11 cellular contexts compared by ENCODE assay signal in genomic region chr2:71531522-71532047, GRCh38.
A peak's percentile ranks its signal among the peaks of the same experiment; 100 is the strongest.
DNase-seq lines count a peak whose midpoint lies in the region; ATAC-seq and TF ChIP-seq lines count a peak whose summit lies in the region.
"Had no signal": no experiment of that assay in that cellular context is flagged by ENCODE, and none has a peak within 500 bp of the region (broad histone marks: within the 10 kb centered on the region; RNA-seq: fewer than 3 reads in every experiment).

No MANE protein-coding gene starts in this region.

- H3K27me3 Mint-ChIP-seq in activated T-cell treated with anti-CD3 and anti-CD28 coated beads, Interleukin-2, amount 50 U/mL, for 72 hours (ENCODE audit: low read depth) = peaks cover 40% of the 10 kb centered on the region
- H3K27me3 Mint-ChIP-seq in activated T-cell treated with anti-CD3 and anti-CD28 coated beads, Interleukin-2, amount 50 U/mL, for 24 hours = peaks cover 39% of the 10 kb centered on the region
- H3K27me3 Mint-ChIP-seq in Caco-2 (ENCODE audit: insufficient read depth, unreplicated experiment) = peaks cover 12% of the 10 kb centered on the region

- H3K9me3 ChIP-seq in Panc1 (ENCODE audit: control insufficient read depth, insufficient read depth, low read depth, low read length) (peaks cover 3% of the 10 kb centered on the region; the same call in 1 of the 2 replicates), Caco-2 (no peaks in the 10 kb centered on the region)

- TF ChIP-seq CTCF in Panc1 (IDR thresholded peaks at IDR 0.05) = no peak
- TF ChIP-seq CTCF in Caco-2 (IDR thresholded peaks at IDR 0.05; ENCODE audit: insufficient read depth in 1 of 2, low read depth in 1 of 2, low read length in 1 of 2, severe bottlenecking in 1 of 2, unreplicated experiment in 1 of 2) = no peak

- H3K36me3 Mint-ChIP-seq in activated T-cell treated with anti-CD3 and anti-CD28 coated beads, Interleukin-2, amount 50 U/mL, for 72 hours (ENCODE audit: insufficient read depth in 2 of 2) = no peaks in the 10 kb centered on the region
- no peaks in the 10 kb centered on the region for H3K36me3 Mint-ChIP-seq in activated T-cell treated with anti-CD3 and anti-CD28 coated beads, Interleukin-2, amount 50 U/mL, for 24 hours (ENCODE audit: low read depth)
- no peaks in the 10 kb centered on the region for H3K36me3 Mint-ChIP-seq in Caco-2 (ENCODE audit: insufficient read depth, unreplicated experiment)

- H3K27me3 ChIP-seq in Panc1 (ENCODE audit: control insufficient read depth, insufficient read depth, low read length) (no peaks in the 10 kb centered on the region; the same call in 1 of the 2 replicates), Caco-2 (replicated peaks; ENCODE audit: control insufficient read depth, insufficient read depth, low read length) (no peaks in the 10 kb centered on the region; the same call in 1 of the 2 replicates)

- H3K27ac Mint-ChIP-seq in activated T-cell treated with anti-CD3 and anti-CD28 coated beads, Interleukin-2, amount 50 U/mL, for 72 hours = no peak overlapping the region
- H3K27ac Mint-ChIP-seq in activated T-cell treated with anti-CD3 and anti-CD28 coated beads, Interleukin-2, amount 50 U/mL, for 24 hours = no peak overlapping the region
- H3K27ac Mint-ChIP-seq in Caco-2 (ENCODE audit: unreplicated experiment) = no peak overlapping the region
- H3K27ac Mint-ChIP-seq: B cell; IgD-negative memory B cell; T-helper 2 cell treated with Interferon-gamma antibody and Interleukin-4, amounts not matched to agents 5 μg/mL and 100 μg/mL, for 36 hours had no signal

- no peak overlapping the region for H3K4me3 Mint-ChIP-seq in activated T-cell treated with anti-CD3 and anti-CD28 coated beads, Interleukin-2, amount 50 U/mL, for 72 hours
- no peak overlapping the region for H3K4me3 Mint-ChIP-seq in activated T-cell treated with anti-CD3 and anti-CD28 coated beads, Interleukin-2, amount 50 U/mL, for 24 hours
- H3K4me3 Mint-ChIP-seq in Caco-2 (ENCODE audit: unreplicated experiment) = no peak overlapping the region
- H3K4me3 Mint-ChIP-seq: B cell; IgD-negative memory B cell; T-helper 2 cell treated with Interferon-gamma antibody and Interleukin-4, amounts not matched to agents 5 μg/mL and 100 μg/mL, for 36 hours had no signal

- no peaks in the 10 kb centered on the region for H3K4me1 Mint-ChIP-seq in activated T-cell treated with anti-CD3 and anti-CD28 coated beads, Interleukin-2, amount 50 U/mL, for 72 hours (ENCODE audit: low read depth)
- H3K4me1 Mint-ChIP-seq in activated T-cell treated with anti-CD3 and anti-CD28 coated beads, Interleukin-2, amount 50 U/mL, for 24 hours (ENCODE audit: low read depth) = peaks cover 4% of the 10 kb centered on the region
- H3K4me1 Mint-ChIP-seq in Caco-2 (ENCODE audit: low read depth, unreplicated experiment) = no peaks in the 10 kb centered on the region
- H3K4me1 Mint-ChIP-seq: B cell, IgD-negative memory B cell had no signal

- peak; percentile 67 to 77 for ATAC-seq in activated T-cell treated with anti-CD3 and anti-CD28 coated beads, Interleukin-2, amount 50 U/mL, for 72 hours (replicated peaks in 1 of 2)
- ATAC-seq in Panc1 (peak; percentile 71; the same call in 1 of the 2 replicates), esophagus mucosa (peak; percentile 67), sciatic nerve (no peak), GM21447 (IDR thresholded peaks at IDR 0.05; ENCODE audit: unreplicated experiment) (no peak)

- in situ Hi-C loops in Panc1 (cut with HindIII; ENCODE audit: low pct_unique_long_range_greater_than_20kb, low sequenced_read_pairs) = no loop called here

- intact Hi-C loops in Panc1 (cut with micrococcal nuclease; ENCODE audit: unreplicated experiment) (no loop called here), sciatic nerve (cut with DNase I) (no loop called here), Caco-2 (cut with micrococcal nuclease; ENCODE audit: unreplicated experiment) (no loop called here)

- H3K4me1 ChIP-seq in Panc1 (ENCODE audit: control insufficient read depth, insufficient read depth, low read length) = no peaks in the 10 kb centered on the region; the same call in 1 of the 2 replicates
- H3K4me1 ChIP-seq in Caco-2 = no peaks in the 10 kb centered on the region

- DNase-seq in activated T-cell treated with anti-CD3 and anti-CD28 coated beads, Interleukin-2, amount 50 U/mL, for 72 hours = peak in 1 of 2 donors; percentile 11
- DNase-seq in activated T-cell treated with anti-CD3 and anti-CD28 coated beads, Interleukin-2, amount 50 U/mL, for 24 hours = no peak
- DNase-seq in Panc1 (ENCODE audit: low read depth, low spot score) (no peak), sciatic nerve (ENCODE audit: low spot score) (peak; percentile 10), NCI-H2081 (lab: John Stamatoyannopoulos, UW) (no peak), Caco-2 (no peak)

- BruUV-seq in Panc1 (replicated peaks; lab: Mats Ljungman, UMichigan) = no TSS peak
- BruUV-seq in Caco-2 (replicated peaks; lab: Mats Ljungman, UMichigan) = no TSS peak

- H3K36me3 ChIP-seq in Panc1 (ENCODE audit: control insufficient read depth, insufficient read depth, low read length) = no peaks in the 10 kb centered on the region
- H3K36me3 ChIP-seq in Caco-2 (ENCODE audit: control insufficient read depth, insufficient read depth, low read length) = no peaks in the 10 kb centered on the region

- CTCF ChIA-PET in Panc1 (lab: Charles Lee) (no interaction called here), Caco-2 (lab: Charles Lee) (no interaction called here)

- H3K4me3 ChIP-seq in Panc1 (ENCODE audit: low read depth in 2 of 2, low read length in 2 of 2) = no peak overlapping the region
- H3K4me3 ChIP-seq in Caco-2 (ENCODE audit: low read depth, low read length) = no peak overlapping the region

- H3K27ac ChIP-seq in Panc1 (ENCODE audit: low read length) = no peak overlapping the region

- POLR2A ChIA-PET in Panc1 (lab: Charles Lee) = no interaction called here
- POLR2A ChIA-PET in Caco-2 (lab: Charles Lee) = no interaction called here

- H3K9me3 Mint-ChIP-seq in activated T-cell treated with anti-CD3 and anti-CD28 coated beads, Interleukin-2, amount 50 U/mL, for 72 hours = no peaks in the 10 kb centered on the region
- H3K9me3 Mint-ChIP-seq in activated T-cell treated with anti-CD3 and anti-CD28 coated beads, Interleukin-2, amount 50 U/mL, for 24 hours = no peaks in the 10 kb centered on the region
- no peaks in the 10 kb centered on the region for H3K9me3 Mint-ChIP-seq in Caco-2 (ENCODE audit: unreplicated experiment)
- H3K9me3 Mint-ChIP-seq: T-helper 2 cell treated with Interferon-gamma antibody and Interleukin-4, amounts not matched to agents 5 μg/mL and 100 μg/mL, for 36 hours had no signal

Comparison
In these comparisons a context has a peak if more than half of its experiments do, and no peak if none do; other contexts are left out.
1. ATAC-seq: peak in activated T-cell treated with anti-CD3 and anti-CD28 coated beads, Interleukin-2, amount 50 U/mL, for 72 hours (2 of 2), Panc1 (single experiment) and esophagus mucosa (single experiment); none in sciatic nerve (single experiment) and GM21447 (single experiment).